ENCODE assay signal across 1 cellular context in genomic region chr4:4227510-4228355, GRCh38.
A peak's percentile ranks its signal among the peaks of the same experiment; 100 is the strongest.
TF ChIP-seq lines count a peak whose summit lies in the region.

No MANE protein-coding gene starts in this region.

TF ChIP-seq in GM23338, 12 proteins besides CTCF, POLR2A, EP300 and RAD21:
- no peak for TF ChIP-seq ZNF462 (CRISPR knock-in tag; IDR thresholded peaks at IDR 0.05)
- TF ChIP-seq JUNB (IDR thresholded peaks at IDR 0.05; ENCODE audit: unreplicated experiment) = no peak
- TF ChIP-seq EZH2 (IDR thresholded peaks at IDR 0.05; ENCODE audit: low read depth, unreplicated experiment) = peak; percentile 60
